In the genomic region with DNA sequence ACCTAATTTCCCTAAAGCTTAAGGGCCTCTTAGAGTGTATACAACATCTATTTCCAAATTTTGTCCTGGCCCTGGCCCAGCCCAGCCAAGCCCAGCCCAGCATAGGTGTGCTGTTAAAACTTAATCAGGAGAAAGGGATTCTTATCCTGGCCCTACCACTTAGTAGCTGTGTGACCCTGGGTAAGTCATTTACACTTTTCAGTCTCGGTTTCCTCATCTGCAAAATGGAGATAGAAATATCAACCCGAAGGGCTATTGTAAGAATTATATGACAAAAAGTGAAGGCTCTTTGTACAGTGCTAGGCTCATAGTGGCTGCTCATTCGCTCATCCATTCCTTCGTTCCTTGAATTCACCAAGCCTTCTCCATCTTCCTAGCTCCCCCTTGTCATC, we compare ENCODE assay signal across 8 cellular contexts. TPM values are rescaled to one million over a fixed set of nuclear protein-coding genes. Genes with fewer than 3 reads are reported as not detected.
A peak's percentile ranks its signal among the peaks of the same experiment; 100 is the strongest.
DNase-seq lines count a peak whose midpoint lies in the region; ATAC-seq and TF ChIP-seq lines count a peak whose summit lies in the region.

No MANE protein-coding gene starts in this region.

- in situ Hi-C loops in brain microvascular endothelial cell (cut with HindIII; ENCODE audit: low pct_ligation_motif_present, low sequenced_read_pairs) = no loop called here

- H3K9me3 ChIP-seq in heart right ventricle (no peaks in the 10 kb centered on the region), uterus (no peaks in the 10 kb centered on the region)

- H3K27me3 ChIP-seq in heart right ventricle = no peaks in the 10 kb centered on the region
- no peaks in the 10 kb centered on the region for H3K27me3 ChIP-seq in brain microvascular endothelial cell (replicated peaks)
- no peaks in the 10 kb centered on the region for H3K27me3 ChIP-seq in uterus

- H3K9me3 Mint-ChIP-seq in memory B cell = no peaks in the 10 kb centered on the region

- no peaks in the 10 kb centered on the region for H3K27me3 Mint-ChIP-seq in memory B cell

- ATAC-seq in heart right ventricle (no peak), Right ventricle myocardium inferior (no peak), memory B cell (ENCODE audit: low read depth) (no peak), HG03521 (IDR thresholded peaks at IDR 0.05; ENCODE audit: unreplicated experiment) (no peak)

- H3K4me1 ChIP-seq in heart right ventricle (peaks cover 0 to 44% (median 14%) of the 10 kb centered on the region in 9 donors), uterus (no peaks in the 10 kb centered on the region)

- WGBS in heart right ventricle, 2 donors = 21 to 24% methylated on average over 4 of the region's 4 CpGs

- H3K36me3 ChIP-seq in heart right ventricle = peaks cover 0 to 44% (median under 1%) of the 10 kb centered on the region in 9 donors
- H3K36me3 ChIP-seq in brain microvascular endothelial cell (replicated peaks) = peaks cover 3% of the 10 kb centered on the region
- H3K36me3 ChIP-seq in uterus = no peaks in the 10 kb centered on the region

- peak overlapping the region; percentile 92 for H3K27ac Mint-ChIP-seq in memory B cell

- TF ChIP-seq POLR2A in uterus (IDR thresholded peaks at IDR 0.05) = no peak

- H3K4me3 Mint-ChIP-seq in memory B cell = peak overlapping the region; percentile 92

- DNase-seq in heart right ventricle (no peak), Right ventricle myocardium inferior (ENCODE audit: missing footprints) (no peak), brain microvascular endothelial cell (no peak), memory B cell (ENCODE audit: low spot score in 2 of 2) (no peak), uterus (no peak), epidermal melanocyte (ENCODE audit: insufficient read length, low spot score) (no peak), mesenteric fat pad (ENCODE audit: low spot score) (no peak)

- H3K36me3 Mint-ChIP-seq in memory B cell = peaks cover 2% of the 10 kb centered on the region

- H3K27ac ChIP-seq in heart right ventricle (peak overlapping the region in 9 of 10 donors; percentile 74 to 93 (median 86)), brain microvascular endothelial cell (no peak overlapping the region), uterus (peak overlapping the region; percentile 86 to 90)

- TF ChIP-seq CTCF in heart right ventricle (IDR thresholded peaks at IDR 0.05) (no peak), brain microvascular endothelial cell (IDR thresholded peaks at IDR 0.05; ENCODE audit: low read depth, low read length, missing control alignments) (no peak), uterus (IDR thresholded peaks at IDR 0.05) (no peak)

- H3K4me1 Mint-ChIP-seq in memory B cell = peaks cover 13% of the 10 kb centered on the region

- intact Hi-C loops in heart right ventricle (cut with DNase I) = no loop called here
- intact Hi-C loops in Right ventricle myocardium inferior (cut with DNase I) = no loop called here
- intact Hi-C loops in uterus (cut with DNase I; ENCODE audit: low total_unique reads) = no loop called here

- H3K4me3 ChIP-seq in heart right ventricle (peak overlapping the region; percentile 7 to 97 (median 89)), brain microvascular endothelial cell (ENCODE audit: low read depth, low read length) (peak overlapping the region; percentile 86), uterus (peak overlapping the region; percentile 82 to 98)

RNA-seq across cellular contexts. Expression of gene ERG28, which starts 0.4 kb away (rescaled TPM):
- total RNA-seq in heart right ventricle = 1 to 10 TPM; 6.3 to 8.9 (median 6.8) TPM
- 10 to 100 TPM; 13.7 to 14.6 TPM for polyA plus RNA-seq in heart right ventricle
- total RNA-seq in Right ventricle myocardium inferior = 6.5 TPM
- total RNA-seq in uterus = 10 to 100 TPM in 1 of 4 donors, 1 to 10 TPM in 2, under 1 TPM in 1; 0.26 to 11.2 (median 4.2) TPM
- total RNA-seq in mesenteric fat pad = 6.2 TPM

RNA-seq across cellular contexts. Expression of gene TTLL5, which starts 0.8 kb away (rescaled TPM):
- total RNA-seq in heart right ventricle = 10 to 100 TPM; 14.6 to 24.7 (median 18.5) TPM
- 1 to 10 TPM; 5.6 to 7.7 TPM for polyA plus RNA-seq in heart right ventricle
- 17.8 TPM for total RNA-seq in Right ventricle myocardium inferior
- 100 to 1,000 TPM in 1 of 4 donors, 10 to 100 TPM in 3; 32.4 to 183 (median 40.6) TPM for total RNA-seq in uterus
- total RNA-seq in mesenteric fat pad = 17.3 TPM
